17 cellular contexts compared by ENCODE assay signal in genomic region chr10:13869295-13869664, GRCh38.
"Had no signal": no experiment of that assay in that cellular context is flagged by ENCODE, and none has a peak within 500 bp of the region (broad histone marks: within the 10 kb centered on the region; RNA-seq: fewer than 3 reads in every experiment).

No MANE protein-coding gene starts in this region.

- H3K27ac ChIP-seq: foreskin keratinocyte, left lung, lower lobe of right lung, psoas muscle, sigmoid colon, skin epidermis, stomach had no signal

- H3K36me3 Mint-ChIP-seq: immature natural killer cell, memory B cell had no signal

- H3K27me3 ChIP-seq: foreskin keratinocyte, left lung, sigmoid colon, stomach had no signal

- H3K36me3 ChIP-seq: left lung, lower lobe of right lung, sigmoid colon, stomach had no signal

- H3K9me3 ChIP-seq: left lung, lower lobe of right lung, psoas muscle, sigmoid colon, stomach had no signal

- H3K27ac Mint-ChIP-seq: immature natural killer cell, memory B cell, nephron, type B pancreatic cell had no signal

- DNase-seq: dermis blood vessel endothelial cell; erythroblast; foreskin keratinocyte; immature natural killer cell; left lung; lower lobe of right lung; midbrain; psoas muscle; sigmoid colon; stimulated activated CD4-positive, alpha-beta T cell treated with anti-CD3 and anti-CD28 coated beads, Interleukin-2, amount 100 ng/mL, for 24 hours; stimulated activated CD4-positive, alpha-beta T cell treated with anti-CD3 and anti-CD28 coated beads, Interleukin-4, amount 100 ng/mL, for 4 hours; stimulated activated naive CD4-positive, alpha-beta T cell; stomach had no signal

- ATAC-seq: foreskin keratinocyte, left lung, lower lobe of right lung, psoas muscle had no signal

- H3K9me3 Mint-ChIP-seq: immature natural killer cell, memory B cell, nephron, type B pancreatic cell had no signal

- H3K4me3 ChIP-seq: left lung, lower lobe of right lung, psoas muscle, sigmoid colon, skin epidermis, stomach had no signal

- H3K4me3 Mint-ChIP-seq: immature natural killer cell, memory B cell, nephron, type B pancreatic cell had no signal

- H3K27me3 Mint-ChIP-seq: type B pancreatic cell had no signal

- H3K4me1 Mint-ChIP-seq: immature natural killer cell had no signal

- H3K4me1 ChIP-seq: psoas muscle, sigmoid colon, stomach had no signal
